8 cellular contexts compared by ENCODE assay signal in genomic region chr4:76690091-76690905, GRCh38.
DNase-seq lines count a peak whose midpoint lies in the region; ATAC-seq lines count a peak whose summit lies in the region.

No MANE protein-coding gene starts in this region.

- H3K27ac ChIP-seq in SK-N-MC (no peak overlapping the region), skeletal muscle tissue (ENCODE audit: low read depth, low read length) (no peak overlapping the region)

- H3K9me3 Mint-ChIP-seq in activated CD4-positive, alpha-beta T cell treated with anti-CD3 and anti-CD28 coated beads for 36 hours (ENCODE audit: low read depth): no peaks in the 10 kb centered on the region

- CTCF ChIA-PET in activated CD4-positive, alpha-beta T cell treated with anti-CD3 and anti-CD28 coated beads for 36 hours (lab: Charles Lee): interaction anchor here (0.6 kb wide), 1 partner anchor 314 kb away, joined by 3 read pairs; no protein-coding TSS in a partner anchor

- H3K27me3 ChIP-seq in skeletal muscle tissue (ENCODE audit: control insufficient read depth in 3 of 3, insufficient read depth in 3 of 3, low read length in 3 of 3): peaks cover 13 to 44% (median 20%) of the 10 kb centered on the region in 3 donors

- H3K36me3 ChIP-seq in SK-N-MC (ENCODE audit: insufficient read depth, low read length) (no peaks in the 10 kb centered on the region), skeletal muscle tissue (ENCODE audit: control insufficient read depth in 3 of 3, insufficient read depth in 3 of 3, low read length in 3 of 3) (no peaks in the 10 kb centered on the region)

- H3K4me3 ChIP-seq in SK-N-MC: peak overlapping the region; percentile 79
- peak overlapping the region; percentile 40 to 61 (median 52) for H3K4me3 ChIP-seq in skeletal muscle tissue (ENCODE audit: low read length in 3 of 3)

- no peak for DNase-seq in activated CD4-positive, alpha-beta T cell treated with anti-CD3 and anti-CD28 coated beads for 36 hours
- no peak for DNase-seq in activated CD4-positive, alpha-beta T cell treated with anti-CD3 and anti-CD28 coated beads, Interleukin-2, amount 50 U/mL, for 4 hours
- DNase-seq in SK-N-MC (ENCODE audit: low read depth, low spot score) (no peak), glomerular visceral epithelial cell (ENCODE audit: extremely low spot score) (peak; percentile 40), NCI-H82 (lab: John Stamatoyannopoulos, UW) (no peak)

- peaks cover 12% of the 10 kb centered on the region for H3K4me1 Mint-ChIP-seq in activated CD4-positive, alpha-beta T cell treated with anti-CD3 and anti-CD28 coated beads for 36 hours

- H3K9ac ChIP-seq in SK-N-MC (ENCODE audit: insufficient read length) (peak overlapping the region; percentile 60), skeletal muscle tissue (ENCODE audit: low read depth in 1 of 3, low read length in 3 of 3) (peak overlapping the region in 2 of 3 donors; percentile 55 to 60)

- H3K36me3 Mint-ChIP-seq in activated CD4-positive, alpha-beta T cell treated with anti-CD3 and anti-CD28 coated beads for 36 hours (ENCODE audit: low read depth): no peaks in the 10 kb centered on the region

- H3K9me3 ChIP-seq in SK-N-MC (ENCODE audit: low read depth, low read length) (no peaks in the 10 kb centered on the region), skeletal muscle tissue (ENCODE audit: control insufficient read depth in 3 of 3, low read length in 3 of 3) (no peaks in the 10 kb centered on the region)

- ATAC-seq in activated CD4-positive, alpha-beta T cell treated with anti-CD3 and anti-CD28 coated beads for 36 hours: no peak
- ATAC-seq in HG02973 (IDR thresholded peaks at IDR 0.05; ENCODE audit: unreplicated experiment) (no peak), GM21447 (IDR thresholded peaks at IDR 0.05; ENCODE audit: unreplicated experiment) (no peak)

- H3K4me3 Mint-ChIP-seq in activated CD4-positive, alpha-beta T cell treated with anti-CD3 and anti-CD28 coated beads for 36 hours: peak overlapping the region; percentile 54

- POLR2A ChIA-PET in activated CD4-positive, alpha-beta T cell treated with anti-CD3 and anti-CD28 coated beads for 36 hours (lab: Charles Lee): no interaction called here

- peaks cover 56% of the 10 kb centered on the region for H3K27me3 Mint-ChIP-seq in activated CD4-positive, alpha-beta T cell treated with anti-CD3 and anti-CD28 coated beads for 36 hours

- intact Hi-C loops in activated CD4-positive, alpha-beta T cell treated with anti-CD3 and anti-CD28 coated beads for 36 hours (cut with DNase I, micrococcal nuclease): no loop called here

- H3K27ac Mint-ChIP-seq in activated CD4-positive, alpha-beta T cell treated with anti-CD3 and anti-CD28 coated beads for 36 hours: peak overlapping the region; percentile 65

- peaks cover 5 to 8% (median 5%) of the 10 kb centered on the region in 3 donors for H3K4me1 ChIP-seq in skeletal muscle tissue (ENCODE audit: control insufficient read depth in 3 of 3, insufficient read depth in 3 of 3, low read length in 3 of 3)
